ENCODE assay signal across 6 cellular contexts in genomic region chr13:88824218-88824617, GRCh38.
"Had no signal": no experiment of that assay in that cellular context is flagged by ENCODE, and none has a peak within 500 bp of the region (broad histone marks: within the 10 kb centered on the region; RNA-seq: fewer than 3 reads in every experiment).

No MANE protein-coding gene starts in this region.

- FAIRE-seq: HepG2 had no signal

- DNase-seq: H7, HFFc6 had no signal

- H3K4me1 ChIP-seq: HAP-1 had no signal

- H2AFZ ChIP-seq: GM23338 had no signal

- H3K9me3 ChIP-seq: HAP-1 had no signal

- H3K36me3 ChIP-seq: HAP-1 had no signal

- H3K4me3 ChIP-seq: GM23338, HAP-1 had no signal

- H3K4me2 ChIP-seq: GM23338 had no signal

- H3K27ac ChIP-seq: HL-60 had no signal
